In genomic region chr2:219569041-219569440, GRCh38 we compare ENCODE assay signal across 25 cellular contexts. TPM values are rescaled to one million over a fixed set of nuclear protein-coding genes. Genes with fewer than 3 reads are reported as not detected.
DNase-seq lines count a peak whose midpoint lies in the region; ATAC-seq, FAIRE-seq and TF ChIP-seq lines count a peak whose summit lies in the region.
"Had no signal": no experiment of that assay in that cellular context is flagged by ENCODE, and none has a peak within 500 bp of the region (broad histone marks: within the 10 kb centered on the region; RNA-seq: fewer than 3 reads in every experiment).

No MANE protein-coding gene starts in this region.

- ATAC-seq in HepG2 (no peak), right lobe of liver (no peak)
- ATAC-seq: activated CD8-positive, alpha-beta T cell treated with anti-CD3 and anti-CD28 coated beads for 36 hours; K562 had no signal

- H3K23ac ChIP-seq in mesendoderm (ENCODE audit: low read length): peak overlapping the region; percentile 24

- FAIRE-seq in HepG2 (lab: Jason Lieb, UNC): no peak
- FAIRE-seq: A204.1, K562 had no signal

- H3K79me2 ChIP-seq in HepG2 (ENCODE audit: insufficient read depth, low read length) (peaks cover 21% of the 10 kb centered on the region), mesendoderm (ENCODE audit: control insufficient read depth, insufficient read depth, low read length) (peaks cover 6% of the 10 kb centered on the region), hepatocyte (peaks cover 15% of the 10 kb centered on the region)

- H3K27me3 ChIP-seq in HepG2 (ENCODE audit: control insufficient read depth in 1 of 2, insufficient read depth in 2 of 2, low read length in 2 of 2) (no peaks in the 10 kb centered on the region), right lobe of liver (no peaks in the 10 kb centered on the region), WERI-Rb-1 (ENCODE audit: insufficient read depth, low read depth, severe bottlenecking) (no peaks in the 10 kb centered on the region), mesendoderm (ENCODE audit: insufficient read depth, low read length, poor library complexity) (no peaks in the 10 kb centered on the region), hepatocyte (no peaks in the 10 kb centered on the region)

- TF ChIP-seq POLR2A in HepG2 (IDR thresholded peaks at IDR 0.05; ENCODE audit: insufficient read depth in 1 of 2, low read depth in 2 of 2, low read length in 2 of 2) (no peak), right lobe of liver (IDR thresholded peaks at IDR 0.05) (no peak)

- H3K9me3 Mint-ChIP-seq in type B pancreatic cell: no peaks in the 10 kb centered on the region
- H3K9me3 Mint-ChIP-seq: activated CD8-positive, alpha-beta T cell treated with anti-CD3 and anti-CD28 coated beads for 36 hours had no signal

- no peak overlapping the region for H4K8ac ChIP-seq in mesendoderm (ENCODE audit: low read depth, low read length)

- no peak for TF ChIP-seq EP300 in HepG2 (IDR thresholded peaks at IDR 0.05; ENCODE audit: low read depth in 2 of 2, low read length in 2 of 2)
- TF ChIP-seq EP300 in HepG2 (CRISPR knock-in tag; IDR thresholded peaks at IDR 0.05; ENCODE audit: borderline replicate concordance): no peak

- H3K4me2 ChIP-seq in HepG2 (ENCODE audit: low read depth, low read length) (peak overlapping the region; percentile 88), mesendoderm (ENCODE audit: low read length) (no peak overlapping the region), hepatocyte (no peak overlapping the region)

- peaks cover 17% of the 10 kb centered on the region for H3K4me1 Mint-ChIP-seq in type B pancreatic cell (ENCODE audit: unreplicated experiment)

- H3K4me1 ChIP-seq in HepG2 (ENCODE audit: insufficient read depth, low read length) (peaks cover 56% of the 10 kb centered on the region), right lobe of liver (peaks cover 0 to 5% (median 1%) of the 10 kb centered on the region in 4 donors), mesendoderm (ENCODE audit: control insufficient read depth, low read depth, low read length) (peaks cover 5% of the 10 kb centered on the region), hepatocyte (ENCODE audit: insufficient read depth) (peaks cover 17% of the 10 kb centered on the region)

- H3K9ac ChIP-seq in HepG2 (ENCODE audit: insufficient read depth, low read depth, low read length) (peak overlapping the region; percentile 88; the same call in 1 of the 2 replicates), mesendoderm (ENCODE audit: low read length) (no peak overlapping the region)

- peak overlapping the region; percentile 57 for H3K27ac Mint-ChIP-seq in type B pancreatic cell
- H3K27ac Mint-ChIP-seq: activated CD8-positive, alpha-beta T cell treated with anti-CD3 and anti-CD28 coated beads for 36 hours had no signal

- H3K4me3 Mint-ChIP-seq in type B pancreatic cell: peak overlapping the region; percentile 79

- no peak overlapping the region for H3K27ac ChIP-seq in HepG2 (ENCODE audit: extremely low read length, insufficient read depth, low read length)
- H3K27ac ChIP-seq in right lobe of liver: no peak overlapping the region
- peak overlapping the region; percentile 72 for H3K27ac ChIP-seq in WERI-Rb-1
- no peak overlapping the region for H3K27ac ChIP-seq in mesendoderm (ENCODE audit: low read depth, low read length)
- no peak overlapping the region for H3K27ac ChIP-seq in hepatocyte
- H3K27ac ChIP-seq: stomach had no signal

- TF ChIP-seq RAD21 in HepG2 (CRISPR knock-in tag; IDR thresholded peaks at IDR 0.05): no peak

- intact Hi-C loops in HepG2 (cut with micrococcal nuclease; ENCODE audit: unreplicated experiment) (no loop called here), right lobe of liver (cut with DNase I) (no loop called here)

- in situ Hi-C loops in HepG2 (cut with HindIII; ENCODE audit: extremely low pct_ligation_motif_present, low pct_unique_long_range_greater_than_20kb): no loop called here

- H2AFZ ChIP-seq in HepG2 (ENCODE audit: low read length) (no peak overlapping the region), hepatocyte (no peak overlapping the region)

- H3K18ac ChIP-seq in mesendoderm (ENCODE audit: low read length): no peak overlapping the region

- H3K79me1 ChIP-seq in mesendoderm (ENCODE audit: low read length): no peaks in the 10 kb centered on the region

- H2AK5ac ChIP-seq in mesendoderm (ENCODE audit: low read length): no peak overlapping the region

- H3K9me2 ChIP-seq in hepatocyte (replicated peaks; ENCODE audit: insufficient read depth): no peaks in the 10 kb centered on the region

- TSS peak; percentile 55 for BruUV-seq in HepG2 (replicated peaks; lab: Mats Ljungman, UMichigan)

- CTCF ChIA-PET in HepG2 (lab: Yijun Ruan, JAX; ENCODE audit: low intra/inter-chr PET ratio, low total read pairs): no interaction called here

- WGBS in HepG2 (ENCODE audit: low lambda C conversion rate): 84% methylated on average over 6 of the region's 6 CpGs
- 92% methylated on average over 5 of the region's 6 CpGs for WGBS in right lobe of liver (ENCODE audit: insufficient coverage, low coverage, low lambda C conversion rate, missing lambda C conversion rate)
- WGBS in mesendoderm (ENCODE audit: extremely low coverage, insufficient coverage, low lambda C conversion rate): no CpG with 5 or more reads among the region's 6 CpGs
- WGBS in hepatocyte (ENCODE audit: low lambda C conversion rate, missing lambda C conversion rate): 76% methylated on average over 6 of the region's 6 CpGs

- H2BK120ac ChIP-seq in mesendoderm (ENCODE audit: low read depth, low read length): no peak overlapping the region

- H4K20me1 ChIP-seq in HepG2 (ENCODE audit: insufficient read depth, low read length): no peaks in the 10 kb centered on the region
- peaks cover 10% of the 10 kb centered on the region for H4K20me1 ChIP-seq in hepatocyte (ENCODE audit: insufficient read depth, poor library complexity, severe bottlenecking)

- POLR2A ChIA-PET in HepG2 (lab: Yijun Ruan, JAX): interaction anchor here (1.5 to 2.5 kb wide), 2 partner anchors 16 to 29 kb away, joined by 3 to 20 read pairs; partner anchors contain the start of gene STK11IP

- DNase-seq in HepG2 (ENCODE audit: low spot score): no peak
- no peak for DNase-seq in right lobe of liver
- DNase-seq in WERI-Rb-1: peak; percentile 44
- DNase-seq in mesendoderm: peak; percentile 65
- no peak for DNase-seq in type B pancreatic cell (ENCODE audit: extremely low spot score, unreplicated experiment)
- DNase-seq in hepatocyte (ENCODE audit: low spot score): no peak
- DNase-seq in AG20443 (ENCODE audit: low spot score): no peak
- DNase-seq in NCI-H345 treated with DMSO at 0.1 percent for 48 hours (lab: John Stamatoyannopoulos, UW; ENCODE audit: unreplicated experiment): no peak
- DNase-seq: activated CD4-positive, CD25-positive, alpha-beta regulatory T cell treated with anti-CD3 and anti-CD28 coated beads, Interleukin-2, amount 50 U/mL, for 72 hours; activated CD8-positive, alpha-beta T cell treated with anti-CD3 and anti-CD28 coated beads for 36 hours; amygdala; caudate nucleus; erythroblast; foreskin fibroblast; GOT3; NCI-H2171 treated with DMSO at 0.1 percent for 48 hours; NCI-H69; SHP77; stimulated activated CD4-positive, alpha-beta T cell treated with anti-CD3 and anti-CD28 coated beads, Interleukin-12 subunit alpha, Interleukin-12 subunit beta, amount 100 ng/mL, for 4 hours; stimulated activated CD4-positive, alpha-beta T cell treated with anti-CD3 and anti-CD28 coated beads, Interleukin-4, amount 100 ng/mL, for 4 hours; stomach; SW 1271 had no signal

- no peak overlapping the region for H3K56ac ChIP-seq in mesendoderm (ENCODE audit: low read length)

- no peaks in the 10 kb centered on the region for H3K27me3 Mint-ChIP-seq in type B pancreatic cell

- H3K4ac ChIP-seq in mesendoderm (ENCODE audit: low read depth, low read length): no peak overlapping the region

- peaks cover 20% of the 10 kb centered on the region for H3K36me3 Mint-ChIP-seq in type B pancreatic cell

- TF ChIP-seq CTCF in HepG2 (CRISPR knock-in tag; IDR thresholded peaks at IDR 0.05): no peak
- no peak for TF ChIP-seq CTCF in right lobe of liver (IDR thresholded peaks at IDR 0.05)
- TF ChIP-seq CTCF in WERI-Rb-1 (IDR thresholded peaks at IDR 0.05; ENCODE audit: low read depth, low read length): no peak
- no peak for TF ChIP-seq CTCF in type B pancreatic cell (conservative IDR thresholded peaks at IDR 0.05)
- TF ChIP-seq CTCF in hepatocyte (IDR thresholded peaks at IDR 0.05; ENCODE audit: poor library complexity): no peak

- H3K9me3 ChIP-seq in HepG2 (ENCODE audit: low read length): no peaks in the 10 kb centered on the region
- H3K9me3 ChIP-seq in right lobe of liver: no peaks in the 10 kb centered on the region
- no peaks in the 10 kb centered on the region for H3K9me3 ChIP-seq in WERI-Rb-1 (ENCODE audit: severe bottlenecking)
- no peaks in the 10 kb centered on the region for H3K9me3 ChIP-seq in hepatocyte (ENCODE audit: low read depth)
- H3K9me3 ChIP-seq: stomach had no signal

- H2BK5ac ChIP-seq in mesendoderm (ENCODE audit: low read length): no peak overlapping the region

- H3K4me3 ChIP-seq in HepG2 (replicated peaks in 1 of 3; ENCODE audit: insufficient read depth in 1 of 3, low read depth in 2 of 3, low read length in 3 of 3) (no peak overlapping the region; a peak in 1 of 6 replicates), right lobe of liver (no peak overlapping the region), WERI-Rb-1 (ENCODE audit: low read depth, low read length) (peak overlapping the region; percentile 64), mesendoderm (ENCODE audit: low read length) (no peak overlapping the region), hepatocyte (no peak overlapping the region)
- H3K4me3 ChIP-seq: K562 had no signal

- H4K5ac ChIP-seq in mesendoderm (ENCODE audit: low read length): no peak overlapping the region

- H2BK15ac ChIP-seq in mesendoderm (replicated peaks; ENCODE audit: low read depth): no peak overlapping the region

- H3K36me3 ChIP-seq in HepG2 (replicated peaks in 1 of 2; ENCODE audit: control insufficient read depth in 1 of 2, insufficient read depth in 2 of 2, low read length in 2 of 2): peaks cover 13 to 36% of the 10 kb centered on the region in 2 experiments
- H3K36me3 ChIP-seq in right lobe of liver: no peaks in the 10 kb centered on the region
- H3K36me3 ChIP-seq in WERI-Rb-1: peaks cover 37% of the 10 kb centered on the region
- no peaks in the 10 kb centered on the region for H3K36me3 ChIP-seq in mesendoderm (ENCODE audit: control insufficient read depth, insufficient read depth, low read length)
- no peaks in the 10 kb centered on the region for H3K36me3 ChIP-seq in hepatocyte (replicated peaks; ENCODE audit: insufficient read depth, low read depth)

RNA-seq across cellular contexts. Expression of gene OBSL1, which starts 2.3 kb away (rescaled TPM):
- total RNA-seq in HepG2 (2016; rRNA removed; fragmentation: Illumina TruSeq; extraction: Trizol) (65.4 and 86.7 TPM in 2 replicates), right lobe of liver (10 to 100 TPM; 27.0 to 42.5 (median 39.4) TPM), type B pancreatic cell (ENCODE audit: low replicate concordance) (118 and 197 TPM in 2 replicates), hepatocyte (72.4 and 84.6 TPM in 2 replicates)
- total RNA-seq in HepG2 (2016; cell fraction: cytosol; rRNA removed; fragmentation: Illumina TruSeq; extraction: Trizol; ENCODE audit: low read depth): 17.5 and 19.8 TPM in 2 replicates
- total RNA-seq in HepG2 (2016; cell fraction: insoluble cytoplasmic fraction; rRNA removed; fragmentation: Illumina TruSeq; extraction: Trizol): 54.2 and 89.3 TPM in 2 replicates
- total RNA-seq in HepG2 (2016; cell fraction: membrane; rRNA removed; fragmentation: Illumina TruSeq; extraction: Trizol): 30.2 and 34.7 TPM in 2 replicates
- 65.9 and 71.3 TPM in 2 replicates for total RNA-seq in HepG2 (2016; cell fraction: nucleus; rRNA removed; fragmentation: Illumina TruSeq; extraction: Trizol)
- polyA plus RNA-seq in HepG2 (2011; rRNA removed) (218 and 229 TPM in 2 replicates), hepatocyte (61.0 and 73.7 TPM in 2 replicates)
- 176 and 256 TPM in 2 replicates for polyA plus RNA-seq in HepG2 (2011; cell fraction: cytosol; rRNA removed)
- 886 and 1,174 TPM in 2 replicates for polyA plus RNA-seq in HepG2 (2011; cell fraction: nucleus; rRNA removed)
- 161 and 176 TPM in 2 replicates for polyA plus RNA-seq in HepG2 (2012)
- polyA plus RNA-seq in HepG2 (2016; cell fraction: cytosol; fragmentation: Illumina TruSeq; extraction: Trizol; ENCODE audit: low read depth): 10.0 and 11.3 TPM in 2 replicates
- polyA plus RNA-seq in HepG2 (2016; cell fraction: insoluble cytoplasmic fraction; fragmentation: Illumina TruSeq; extraction: Trizol; ENCODE audit: low read depth): 66.1 and 91.2 TPM in 2 replicates
- polyA plus RNA-seq in HepG2 (2016; cell fraction: membrane; fragmentation: Illumina TruSeq; extraction: Trizol; ENCODE audit: low read depth): 22.2 and 25.7 TPM in 2 replicates
- polyA plus RNA-seq in HepG2 (2016; cell fraction: nucleus; fragmentation: Illumina TruSeq; extraction: Trizol; ENCODE audit: insufficient read depth, low read depth): 147 and 161 TPM in 2 replicates
- polyA minus RNA-seq in HepG2 (2011; rRNA and poly(A)+ RNA removed; ENCODE audit: low replicate concordance): 27.0 and 477 TPM in 2 replicates
- polyA minus RNA-seq in HepG2 (2011; cell fraction: cytosol; rRNA and poly(A)+ RNA removed): 210 and 260 TPM in 2 replicates
- polyA minus RNA-seq in HepG2 (2011; cell fraction: nucleus; rRNA and poly(A)+ RNA removed): 189 and 199 TPM in 2 replicates
- polyA plus RNA-seq in mesendoderm (2013, experiment 1 of 2): 51.2 TPM
- 51.9 TPM for polyA plus RNA-seq in mesendoderm (2013, experiment 2 of 2)

RNA-seq across cellular contexts. Expression of gene INHA, which starts 3.1 kb away (rescaled TPM):
- 1.9 and 4.1 TPM in 2 replicates for total RNA-seq in HepG2 (2016; rRNA removed; fragmentation: Illumina TruSeq; extraction: Trizol)
- total RNA-seq in HepG2 (2016; cell fraction: cytosol; rRNA removed; fragmentation: Illumina TruSeq; extraction: Trizol; ENCODE audit: low read depth): 3.4 and 4.1 TPM in 2 replicates
- 2.5 and 3.2 TPM in 2 replicates for total RNA-seq in HepG2 (2016; cell fraction: insoluble cytoplasmic fraction; rRNA removed; fragmentation: Illumina TruSeq; extraction: Trizol)
- 3.4 and 5.3 TPM in 2 replicates for total RNA-seq in HepG2 (2016; cell fraction: membrane; rRNA removed; fragmentation: Illumina TruSeq; extraction: Trizol)
- 2.0 and 3.3 TPM in 2 replicates for total RNA-seq in HepG2 (2016; cell fraction: nucleus; rRNA removed; fragmentation: Illumina TruSeq; extraction: Trizol)
- polyA plus RNA-seq in HepG2 (2011; rRNA removed): 15.2 and 23.1 TPM in 2 replicates
- 13.0 and 22.2 TPM in 2 replicates for polyA plus RNA-seq in HepG2 (2011; cell fraction: cytosol; rRNA removed)
- polyA plus RNA-seq in HepG2 (2011; cell fraction: nucleus; rRNA removed): 28.4 and 35.0 TPM in 2 replicates
- polyA plus RNA-seq in HepG2 (2012): 11.4 and 17.5 TPM in 2 replicates
- polyA plus RNA-seq in HepG2 (2016; cell fraction: cytosol; fragmentation: Illumina TruSeq; extraction: Trizol; ENCODE audit: low read depth): 3.1 and 3.7 TPM in 2 replicates
- 2.1 TPM in 2 replicates for polyA plus RNA-seq in HepG2 (2016; cell fraction: insoluble cytoplasmic fraction; fragmentation: Illumina TruSeq; extraction: Trizol; ENCODE audit: low read depth)
- 3.5 and 4.5 TPM in 2 replicates for polyA plus RNA-seq in HepG2 (2016; cell fraction: membrane; fragmentation: Illumina TruSeq; extraction: Trizol; ENCODE audit: low read depth)
- polyA plus RNA-seq in HepG2 (2016; cell fraction: nucleus; fragmentation: Illumina TruSeq; extraction: Trizol; ENCODE audit: insufficient read depth, low read depth): 3.6 and 4.6 TPM in 2 replicates
- 1.0 and 25.1 TPM in 2 replicates for polyA minus RNA-seq in HepG2 (2011; rRNA and poly(A)+ RNA removed; ENCODE audit: low replicate concordance)
- polyA minus RNA-seq in HepG2 (2011; cell fraction: cytosol; rRNA and poly(A)+ RNA removed): 5.1 and 5.8 TPM in 2 replicates
- 2.3 and 2.6 TPM in 2 replicates for polyA minus RNA-seq in HepG2 (2011; cell fraction: nucleus; rRNA and poly(A)+ RNA removed)
- total RNA-seq in right lobe of liver: not detected
- 0.84 TPM for polyA plus RNA-seq in mesendoderm (2013, experiment 1 of 2)
- 0.85 TPM for polyA plus RNA-seq in mesendoderm (2013, experiment 2 of 2)
- total RNA-seq in type B pancreatic cell (ENCODE audit: low replicate concordance): 1.2 and 1.3 TPM in 2 replicates
- total RNA-seq in hepatocyte: 3.3 and 5.6 TPM in 2 replicates
- 8.1 and 9.2 TPM in 2 replicates for polyA plus RNA-seq in hepatocyte
- total RNA-seq: activated CD8-positive, alpha-beta T cell treated with anti-CD3 and anti-CD28 coated beads for 36 hours; dermis microvascular lymphatic vessel endothelial cell had no signal

RNA-seq across cellular contexts. Expression of gene TMEM198, which starts 25.2 kb away (rescaled TPM):
- 11.6 and 17.3 TPM in 2 replicates for total RNA-seq in HepG2 (2016; rRNA removed; fragmentation: Illumina TruSeq; extraction: Trizol)
- 12.3 and 16.3 TPM in 2 replicates for total RNA-seq in HepG2 (2016; cell fraction: cytosol; rRNA removed; fragmentation: Illumina TruSeq; extraction: Trizol; ENCODE audit: low read depth)
- 10.7 and 17.8 TPM in 2 replicates for total RNA-seq in HepG2 (2016; cell fraction: insoluble cytoplasmic fraction; rRNA removed; fragmentation: Illumina TruSeq; extraction: Trizol)
- total RNA-seq in HepG2 (2016; cell fraction: membrane; rRNA removed; fragmentation: Illumina TruSeq; extraction: Trizol): 26.8 and 32.4 TPM in 2 replicates
- 9.3 and 11.7 TPM in 2 replicates for total RNA-seq in HepG2 (2016; cell fraction: nucleus; rRNA removed; fragmentation: Illumina TruSeq; extraction: Trizol)
- 23.5 and 40.8 TPM in 2 replicates for polyA plus RNA-seq in HepG2 (2011; rRNA removed)
- polyA plus RNA-seq in HepG2 (2011; cell fraction: cytosol; rRNA removed): 43.6 and 52.1 TPM in 2 replicates
- polyA plus RNA-seq in HepG2 (2011; cell fraction: nucleus; rRNA removed): 61.3 and 68.7 TPM in 2 replicates
- polyA plus RNA-seq in HepG2 (2012): 41.3 and 49.8 TPM in 2 replicates
- polyA plus RNA-seq in HepG2 (2016; cell fraction: cytosol; fragmentation: Illumina TruSeq; extraction: Trizol; ENCODE audit: low read depth): 16.5 and 21.1 TPM in 2 replicates
- polyA plus RNA-seq in HepG2 (2016; cell fraction: insoluble cytoplasmic fraction; fragmentation: Illumina TruSeq; extraction: Trizol; ENCODE audit: low read depth): 12.8 and 14.5 TPM in 2 replicates
- 27.9 and 28.1 TPM in 2 replicates for polyA plus RNA-seq in HepG2 (2016; cell fraction: membrane; fragmentation: Illumina TruSeq; extraction: Trizol; ENCODE audit: low read depth)
- polyA plus RNA-seq in HepG2 (2016; cell fraction: nucleus; fragmentation: Illumina TruSeq; extraction: Trizol; ENCODE audit: insufficient read depth, low read depth): 17.1 and 19.3 TPM in 2 replicates
- 2.1 and 67.2 TPM in 2 replicates for polyA minus RNA-seq in HepG2 (2011; rRNA and poly(A)+ RNA removed; ENCODE audit: low replicate concordance)
- polyA minus RNA-seq in HepG2 (2011; cell fraction: cytosol; rRNA and poly(A)+ RNA removed): 26.3 and 28.6 TPM in 2 replicates
- polyA minus RNA-seq in HepG2 (2011; cell fraction: nucleus; rRNA and poly(A)+ RNA removed): 12.9 and 13.6 TPM in 2 replicates
- 1 to 10 TPM in 5 of 6 experiments, under 1 TPM in 1; 0.68 to 3.2 (median 1.2) TPM for total RNA-seq in right lobe of liver
- polyA plus RNA-seq in mesendoderm (2013, experiment 1 of 2): 3.7 TPM
- 3.7 TPM for polyA plus RNA-seq in mesendoderm (2013, experiment 2 of 2)
- 7.8 and 9.7 TPM in 2 replicates for total RNA-seq in type B pancreatic cell (ENCODE audit: low replicate concordance)
- total RNA-seq in hepatocyte: 7.3 and 8.0 TPM in 2 replicates
- 10.4 and 12.2 TPM in 2 replicates for polyA plus RNA-seq in hepatocyte
- total RNA-seq: dermis microvascular lymphatic vessel endothelial cell had no signal

RNA-seq across cellular contexts. Expression of gene CHPF, which starts 25.4 kb away (rescaled TPM):
- total RNA-seq in HepG2 (2016; rRNA removed; fragmentation: Illumina TruSeq; extraction: Trizol) (34.7 and 79.6 TPM in 2 replicates), right lobe of liver (100 to 1,000 TPM in 2 of 6 experiments, 10 to 100 TPM in 4; 33.2 to 183 (median 39.6) TPM), type B pancreatic cell (ENCODE audit: low replicate concordance) (47.5 and 73.7 TPM in 2 replicates), hepatocyte (180 and 193 TPM in 2 replicates)
- 21.6 and 22.1 TPM in 2 replicates for total RNA-seq in HepG2 (2016; cell fraction: cytosol; rRNA removed; fragmentation: Illumina TruSeq; extraction: Trizol; ENCODE audit: low read depth)
- 36.0 and 80.8 TPM in 2 replicates for total RNA-seq in HepG2 (2016; cell fraction: insoluble cytoplasmic fraction; rRNA removed; fragmentation: Illumina TruSeq; extraction: Trizol)
- total RNA-seq in HepG2 (2016; cell fraction: membrane; rRNA removed; fragmentation: Illumina TruSeq; extraction: Trizol): 42.0 and 50.0 TPM in 2 replicates
- total RNA-seq in HepG2 (2016; cell fraction: nucleus; rRNA removed; fragmentation: Illumina TruSeq; extraction: Trizol): 65.5 and 76.8 TPM in 2 replicates
- polyA plus RNA-seq in HepG2 (2011; rRNA removed) (111 and 171 TPM in 2 replicates), hepatocyte (315 and 361 TPM in 2 replicates)
- 120 and 244 TPM in 2 replicates for polyA plus RNA-seq in HepG2 (2011; cell fraction: cytosol; rRNA removed)
- polyA plus RNA-seq in HepG2 (2011; cell fraction: nucleus; rRNA removed): 203 and 211 TPM in 2 replicates
- 115 and 161 TPM in 2 replicates for polyA plus RNA-seq in HepG2 (2012)
- polyA plus RNA-seq in HepG2 (2016; cell fraction: cytosol; fragmentation: Illumina TruSeq; extraction: Trizol; ENCODE audit: low read depth): 21.7 and 22.6 TPM in 2 replicates
- polyA plus RNA-seq in HepG2 (2016; cell fraction: insoluble cytoplasmic fraction; fragmentation: Illumina TruSeq; extraction: Trizol; ENCODE audit: low read depth): 45.9 and 55.3 TPM in 2 replicates
- polyA plus RNA-seq in HepG2 (2016; cell fraction: membrane; fragmentation: Illumina TruSeq; extraction: Trizol; ENCODE audit: low read depth): 40.5 and 41.4 TPM in 2 replicates
- polyA plus RNA-seq in HepG2 (2016; cell fraction: nucleus; fragmentation: Illumina TruSeq; extraction: Trizol; ENCODE audit: insufficient read depth, low read depth): 139 and 143 TPM in 2 replicates
- polyA minus RNA-seq in HepG2 (2011; rRNA and poly(A)+ RNA removed; ENCODE audit: low replicate concordance): 12.1 and 292 TPM in 2 replicates
- polyA minus RNA-seq in HepG2 (2011; cell fraction: cytosol; rRNA and poly(A)+ RNA removed): 137 and 143 TPM in 2 replicates
- polyA minus RNA-seq in HepG2 (2011; cell fraction: nucleus; rRNA and poly(A)+ RNA removed): 45.4 and 47.0 TPM in 2 replicates
- 50.4 TPM for polyA plus RNA-seq in mesendoderm (2013, experiment 1 of 2)
- polyA plus RNA-seq in mesendoderm (2013, experiment 2 of 2): 50.4 TPM

RNA-seq across cellular contexts. Expression of gene STK11IP, which starts 28.6 kb away (rescaled TPM):
- total RNA-seq in HepG2 (2016; rRNA removed; fragmentation: Illumina TruSeq; extraction: Trizol) (5.6 and 12.8 TPM in 2 replicates), right lobe of liver (10 to 100 TPM in 1 of 6 experiments, 1 to 10 TPM in 5; 3.6 to 10.8 (median 6.6) TPM), type B pancreatic cell (ENCODE audit: low replicate concordance) (30.7 and 42.5 TPM in 2 replicates), hepatocyte (16.7 and 18.0 TPM in 2 replicates)
- 3.5 and 4.7 TPM in 2 replicates for total RNA-seq in HepG2 (2016; cell fraction: cytosol; rRNA removed; fragmentation: Illumina TruSeq; extraction: Trizol; ENCODE audit: low read depth)
- total RNA-seq in HepG2 (2016; cell fraction: insoluble cytoplasmic fraction; rRNA removed; fragmentation: Illumina TruSeq; extraction: Trizol): 5.0 and 14.2 TPM in 2 replicates
- total RNA-seq in HepG2 (2016; cell fraction: membrane; rRNA removed; fragmentation: Illumina TruSeq; extraction: Trizol): 2.7 and 3.2 TPM in 2 replicates
- total RNA-seq in HepG2 (2016; cell fraction: nucleus; rRNA removed; fragmentation: Illumina TruSeq; extraction: Trizol): 20.7 and 21.9 TPM in 2 replicates
- polyA plus RNA-seq in HepG2 (2011; rRNA removed) (24.0 and 30.2 TPM in 2 replicates), hepatocyte (17.6 and 23.1 TPM in 2 replicates)
- polyA plus RNA-seq in HepG2 (2011; cell fraction: cytosol; rRNA removed): 5.6 and 8.5 TPM in 2 replicates
- 272 and 337 TPM in 2 replicates for polyA plus RNA-seq in HepG2 (2011; cell fraction: nucleus; rRNA removed)
- 18.1 and 20.5 TPM in 2 replicates for polyA plus RNA-seq in HepG2 (2012)
- 0.70 and 0.72 TPM in 2 replicates for polyA plus RNA-seq in HepG2 (2016; cell fraction: cytosol; fragmentation: Illumina TruSeq; extraction: Trizol; ENCODE audit: low read depth)
- 3.7 and 5.6 TPM in 2 replicates for polyA plus RNA-seq in HepG2 (2016; cell fraction: insoluble cytoplasmic fraction; fragmentation: Illumina TruSeq; extraction: Trizol; ENCODE audit: low read depth)
- polyA plus RNA-seq in HepG2 (2016; cell fraction: membrane; fragmentation: Illumina TruSeq; extraction: Trizol; ENCODE audit: low read depth): 1.2 TPM in 2 replicates
- polyA plus RNA-seq in HepG2 (2016; cell fraction: nucleus; fragmentation: Illumina TruSeq; extraction: Trizol; ENCODE audit: insufficient read depth, low read depth): 44.8 and 52.7 TPM in 2 replicates
- 23.0 and 45.7 TPM in 2 replicates for polyA minus RNA-seq in HepG2 (2011; rRNA and poly(A)+ RNA removed; ENCODE audit: low replicate concordance)
- 8.2 and 10.4 TPM in 2 replicates for polyA minus RNA-seq in HepG2 (2011; cell fraction: cytosol; rRNA and poly(A)+ RNA removed)
- 52.1 and 52.7 TPM in 2 replicates for polyA minus RNA-seq in HepG2 (2011; cell fraction: nucleus; rRNA and poly(A)+ RNA removed)
- 14.4 TPM for polyA plus RNA-seq in mesendoderm (2013, experiment 1 of 2)
- polyA plus RNA-seq in mesendoderm (2013, experiment 2 of 2): 12.7 TPM

Comparison
In these comparisons a context has a peak if more than half of its experiments do, and no peak if none do; other contexts are left out.
1. DNase-seq: peak in WERI-Rb-1 (single experiment) and mesendoderm (single experiment); none in HepG2 (single experiment), right lobe of liver (0 of 3), type B pancreatic cell (single experiment), hepatocyte (single experiment), AG20443 (single experiment) and NCI-H345 treated with DMSO at 0.1 percent for 48 hours (single experiment).